In the genomic region with DNA sequence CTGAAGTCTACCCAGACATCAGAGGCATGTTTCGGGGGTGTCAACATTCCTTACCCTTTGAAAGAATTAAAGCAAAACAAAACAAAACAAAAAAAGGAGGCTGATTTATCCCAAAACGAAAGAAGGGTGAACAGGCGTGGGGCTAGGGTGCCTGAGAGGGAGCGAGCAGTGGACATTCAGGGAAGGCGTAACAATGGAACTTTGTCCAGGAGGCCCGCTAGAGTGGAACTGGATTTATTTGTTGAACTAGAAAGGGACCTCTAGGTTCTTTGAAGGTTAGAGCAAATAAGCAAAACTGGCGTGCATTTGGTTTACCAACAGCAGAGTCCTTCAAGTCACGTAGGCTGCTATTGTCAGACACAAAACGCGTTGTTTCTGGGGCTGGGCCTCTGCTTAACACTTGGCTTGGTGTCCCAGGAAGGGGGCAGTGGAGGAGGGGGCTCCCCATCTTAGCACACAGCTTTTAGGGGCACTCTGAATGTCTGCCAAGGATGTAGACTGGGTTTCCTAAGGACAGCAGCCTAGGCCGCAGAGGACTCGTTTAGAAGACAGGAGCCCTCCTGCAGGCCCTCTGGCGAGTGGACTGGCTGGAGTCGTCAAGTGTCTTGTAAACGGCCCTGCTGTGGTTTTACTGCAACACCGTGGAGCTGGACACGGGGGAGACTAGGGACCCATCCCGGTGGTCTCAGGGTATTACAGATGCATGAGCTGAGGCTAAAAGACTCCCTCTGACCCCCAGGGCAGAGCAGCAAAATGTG, we compare ENCODE assay signal across 8 cellular contexts.
DNase-seq lines count a peak whose midpoint lies in the region; TF ChIP-seq lines count a peak whose summit lies in the region.

No MANE protein-coding gene starts in this region.

- TF ChIP-seq POLR2A in lower leg skin (IDR thresholded peaks at IDR 0.05), result no peak

- peak overlapping the region; percentile 60 to 73 for H3K4me3 ChIP-seq in muscle layer of duodenum (ENCODE audit: low read depth in 1 of 2, low read length in 2 of 2)
- H3K4me3 ChIP-seq in lower leg skin (ENCODE audit: low read depth, poor library complexity, severe bottlenecking), result no peak overlapping the region

- no peak for DNase-seq in activated naive CD4-positive, alpha-beta T cell treated with Interleukin-2 at 50 U/mL for 16 hours
- DNase-seq in HEK293T (ENCODE audit: extremely low spot score) (no peak), lower leg skin (ENCODE audit: low spot score in 2 of 2) (no peak), NCI-H446 treated with DMSO at 0.1 percent for 48 hours (lab: John Stamatoyannopoulos, UW) (no peak), NCI-H69 (lab: John Stamatoyannopoulos, UW) (no peak)

- no peaks in the 10 kb centered on the region for H3K9me3 Mint-ChIP-seq in activated naive CD4-positive, alpha-beta T cell treated with anti-CD3 and anti-CD28 coated beads, Interleukin-2, amount 50 U/mL, for 24 hours
- no peaks in the 10 kb centered on the region for H3K9me3 Mint-ChIP-seq in dendritic cell treated with granulocyte-macrophage colony-stimulating factor and Interleukin-4, amounts not matched to agents 40 ng/mL and 50 ng/mL, for 4 days

- POLR2A ChIA-PET in HEK293T (lab: Yijun Ruan, JAX), result no interaction called here

- TF ChIP-seq CTCF in lower leg skin (IDR thresholded peaks at IDR 0.05), result no peak

- H3K27me3 ChIP-seq in muscle layer of duodenum (ENCODE audit: low read depth, low read length), result no peaks in the 10 kb centered on the region

- intact Hi-C loops in dendritic cell treated with granulocyte-macrophage colony-stimulating factor and Interleukin-4, amounts not matched to agents 40 ng/mL and 50 ng/mL, for 4 days (cut with micrococcal nuclease), result loop anchor here (1.0 to 5.0 kb wide), 2 partner anchors 446 to 547 kb away; no protein-coding TSS in a partner anchor
- intact Hi-C loops in lower leg skin (cut with DNase I; ENCODE audit: low total_unique reads), result loop anchor here (10.0 kb wide), 2 partner anchors 548 to 848 kb away; no protein-coding TSS in a partner anchor

- peaks cover 17% of the 10 kb centered on the region for H3K4me1 Mint-ChIP-seq in activated naive CD4-positive, alpha-beta T cell treated with anti-CD3 and anti-CD28 coated beads, Interleukin-2, amount 50 U/mL, for 24 hours
- H3K4me1 Mint-ChIP-seq in dendritic cell treated with granulocyte-macrophage colony-stimulating factor and Interleukin-4, amounts not matched to agents 40 ng/mL and 50 ng/mL, for 4 days (ENCODE audit: low read depth), result peaks cover 14% of the 10 kb centered on the region

- H3K27ac ChIP-seq in muscle layer of duodenum (ENCODE audit: low read length), result peak overlapping the region; percentile 94

- peaks cover 9 to 16% of the 10 kb centered on the region in 2 donors for H3K4me1 ChIP-seq in muscle layer of duodenum (ENCODE audit: control insufficient read depth in 1 of 2, insufficient read depth in 2 of 2, low read length in 2 of 2)

- H3K27me3 Mint-ChIP-seq in activated naive CD4-positive, alpha-beta T cell treated with anti-CD3 and anti-CD28 coated beads, Interleukin-2, amount 50 U/mL, for 24 hours, result no peaks in the 10 kb centered on the region
- H3K27me3 Mint-ChIP-seq in dendritic cell treated with granulocyte-macrophage colony-stimulating factor and Interleukin-4, amounts not matched to agents 40 ng/mL and 50 ng/mL, for 4 days, result peaks cover 20% of the 10 kb centered on the region

- no peaks in the 10 kb centered on the region for H3K36me3 Mint-ChIP-seq in activated naive CD4-positive, alpha-beta T cell treated with anti-CD3 and anti-CD28 coated beads, Interleukin-2, amount 50 U/mL, for 24 hours
- no peaks in the 10 kb centered on the region for H3K36me3 Mint-ChIP-seq in dendritic cell treated with granulocyte-macrophage colony-stimulating factor and Interleukin-4, amounts not matched to agents 40 ng/mL and 50 ng/mL, for 4 days (ENCODE audit: low read depth)

- 68 to 79% methylated on average over 18 of the region's 18 CpGs for WGBS in lower leg skin, 2 donors

- CTCF ChIA-PET in HEK293T (lab: Yijun Ruan, JAX), result interaction anchor here (0.5 to 2.6 kb wide), 3 partner anchors 10 to 444 kb away, joined by 3 to 7 read pairs (median 3); no protein-coding TSS in a partner anchor

- peaks cover 0 to 7% of the 10 kb centered on the region in 2 donors for H3K36me3 ChIP-seq in muscle layer of duodenum (ENCODE audit: control insufficient read depth in 1 of 2, insufficient read depth in 2 of 2, low read length in 2 of 2)

- peak overlapping the region; percentile 81 for H3K27ac Mint-ChIP-seq in activated naive CD4-positive, alpha-beta T cell treated with anti-CD3 and anti-CD28 coated beads, Interleukin-2, amount 50 U/mL, for 24 hours
- H3K27ac Mint-ChIP-seq in dendritic cell treated with granulocyte-macrophage colony-stimulating factor and Interleukin-4, amounts not matched to agents 40 ng/mL and 50 ng/mL, for 4 days, result peak overlapping the region; percentile 85

- no peaks in the 10 kb centered on the region for H3K9me3 ChIP-seq in muscle layer of duodenum (ENCODE audit: control insufficient read depth in 1 of 2, low read length in 2 of 2)

- peak overlapping the region; percentile 84 for H3K4me3 Mint-ChIP-seq in activated naive CD4-positive, alpha-beta T cell treated with anti-CD3 and anti-CD28 coated beads, Interleukin-2, amount 50 U/mL, for 24 hours
- H3K4me3 Mint-ChIP-seq in dendritic cell treated with granulocyte-macrophage colony-stimulating factor and Interleukin-4, amounts not matched to agents 40 ng/mL and 50 ng/mL, for 4 days, result peak overlapping the region; percentile 76

TF ChIP-seq in HEK293T, 16 proteins besides CTCF, POLR2A, EP300 and RAD21:
- TF ChIP-seq LEF1 (IDR thresholded peaks at IDR 0.05; ENCODE audit: borderline replicate concordance) (no peak), FOXK2 (IDR thresholded peaks at IDR 0.05) (no peak), SUZ12 (IDR thresholded peaks at IDR 0.05) (no peak), HDGF (IDR thresholded peaks at IDR 0.05; ENCODE audit: borderline replicate concordance) (no peak), L3MBTL2 (conservative IDR thresholded peaks at IDR 0.05) (no peak), CTBP1 (IDR thresholded peaks at IDR 0.05; ENCODE audit: borderline replicate concordance) (no peak), SP1 (IDR thresholded peaks at IDR 0.05) (no peak), FOXM1 (IDR thresholded peaks at IDR 0.05; ENCODE audit: borderline replicate concordance) (no peak), NFRKB (IDR thresholded peaks at IDR 0.05) (no peak), ZNF384 (IDR thresholded peaks at IDR 0.05) (no peak), ARNT (IDR thresholded peaks at IDR 0.05) (no peak), BHLHE40 (IDR thresholded peaks at IDR 0.05; ENCODE audit: borderline replicate concordance) (no peak), ELF4 (IDR thresholded peaks at IDR 0.05) (no peak), TARDBP (IDR thresholded peaks at IDR 0.05) (no peak), FOXA1 (IDR thresholded peaks at IDR 0.05) (no peak)
- TF ChIP-seq, protein P1, sequence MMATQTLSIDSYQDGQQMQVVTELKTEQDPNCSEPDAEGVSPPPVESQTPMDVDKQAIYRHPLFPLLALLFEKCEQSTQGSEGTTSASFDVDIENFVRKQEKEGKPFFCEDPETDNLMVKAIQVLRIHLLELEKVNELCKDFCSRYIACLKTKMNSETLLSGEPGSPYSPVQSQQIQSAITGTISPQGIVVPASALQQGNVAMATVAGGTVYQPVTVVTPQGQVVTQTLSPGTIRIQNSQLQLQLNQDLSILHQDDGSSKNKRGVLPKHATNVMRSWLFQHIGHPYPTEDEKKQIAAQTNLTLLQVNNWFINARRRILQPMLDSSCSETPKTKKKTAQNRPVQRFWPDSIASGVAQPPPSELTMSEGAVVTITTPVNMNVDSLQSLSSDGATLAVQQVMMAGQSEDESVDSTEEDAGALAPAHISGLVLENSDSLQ (IDR thresholded peaks at IDR 0.05), result no peak
TF ChIP-seq in HEK293T: peak in this region for 0.
